In genomic region chr15:64836023-64836536, GRCh38 we compare ENCODE assay signal across 8 cellular contexts. TPM values are rescaled to one million over a fixed set of nuclear protein-coding genes. Genes with fewer than 3 reads are reported as not detected.
DNase-seq lines count a peak whose midpoint lies in the region; ATAC-seq and TF ChIP-seq lines count a peak whose summit lies in the region.

No MANE protein-coding gene starts in this region.

- H2BK12ac ChIP-seq in neuronal stem cell (ENCODE audit: low read length), result no peak overlapping the region

- RAD21 ChIA-PET in HCT116 (lab: Charles Lee; ENCODE audit: low non-redundant PET in 1 of 2, low total read pairs in 2 of 2, uncharacterized antibody in 2 of 2, unreplicated experiment in 2 of 2), result no interaction called here

- H2BK120ac ChIP-seq in neuronal stem cell (ENCODE audit: low read depth, low read length), result no peak overlapping the region

- no peaks in the 10 kb centered on the region for H3K9me2 ChIP-seq in HCT116 (ENCODE audit: insufficient read depth)

- H3K14ac ChIP-seq in neuronal stem cell (ENCODE audit: low read length), result no peak overlapping the region

- peaks cover 15 to 25% of the 10 kb centered on the region in 2 experiments for H3K4me1 ChIP-seq in HCT116 (ENCODE audit: control insufficient read depth in 1 of 2, insufficient read depth in 2 of 2, low read length in 2 of 2)
- peaks cover 2% of the 10 kb centered on the region for H3K4me1 ChIP-seq in RWPE2 (ENCODE audit: insufficient read depth, poor library complexity, severe bottlenecking)
- H3K4me1 ChIP-seq in gastroesophageal sphincter, result peaks cover 0 to 29% (median 0%) of the 10 kb centered on the region in 3 donors
- peaks cover 13 to 17% (median 17%) of the 10 kb centered on the region in 3 donors for H3K4me1 ChIP-seq in skeletal muscle tissue (ENCODE audit: control insufficient read depth in 3 of 3, insufficient read depth in 3 of 3, low read length in 3 of 3)
- H3K4me1 ChIP-seq in neuronal stem cell (ENCODE audit: control insufficient read depth in 2 of 2, insufficient read depth in 1 of 2, low read depth in 1 of 2, low read length in 2 of 2), result peaks cover 2 to 5% of the 10 kb centered on the region in 2 donors

- no peak overlapping the region for H3K18ac ChIP-seq in neuronal stem cell (ENCODE audit: low read length)

- no peaks in the 10 kb centered on the region for H3K27me3 ChIP-seq in HCT116 (ENCODE audit: insufficient read depth, low read length)
- no peaks in the 10 kb centered on the region for H3K27me3 ChIP-seq in RWPE2 (ENCODE audit: insufficient read depth, poor library complexity, severe bottlenecking)
- H3K27me3 ChIP-seq in gastroesophageal sphincter, result no peaks in the 10 kb centered on the region
- no peaks in the 10 kb centered on the region for H3K27me3 ChIP-seq in skeletal muscle tissue (ENCODE audit: control insufficient read depth in 3 of 3, insufficient read depth in 3 of 3, low read length in 3 of 3)
- H3K27me3 ChIP-seq in neuronal stem cell (ENCODE audit: control insufficient read depth in 3 of 3, insufficient read depth in 3 of 3, low read depth in 1 of 3, low read length in 3 of 3), result no peaks in the 10 kb centered on the region

- no peak for TF ChIP-seq EP300 in gastroesophageal sphincter (IDR thresholded peaks at IDR 0.05)

- H3K36me3 ChIP-seq in HCT116 (ENCODE audit: control insufficient read depth in 1 of 2, insufficient read depth in 2 of 2, low read length in 2 of 2) (no peaks in the 10 kb centered on the region), RWPE2 (ENCODE audit: low read depth) (no peaks in the 10 kb centered on the region), gastroesophageal sphincter (no peaks in the 10 kb centered on the region), skeletal muscle tissue (ENCODE audit: control insufficient read depth in 3 of 3, insufficient read depth in 3 of 3, low read length in 3 of 3) (no peaks in the 10 kb centered on the region), neuronal stem cell (replicated peaks in 1 of 2; ENCODE audit: control insufficient read depth in 2 of 2, insufficient read depth in 2 of 2, low read length in 2 of 2) (peaks cover 0 to 3% of the 10 kb centered on the region in 2 donors)

- H4K8ac ChIP-seq in neuronal stem cell (ENCODE audit: low read depth, low read length), result no peak overlapping the region

- 7 to 14% methylated on average over 8 to 14 of the region's 14 CpGs for WGBS in gastroesophageal sphincter (ENCODE audit: low coverage in 1 of 2), 2 donors
- no CpG with 5 or more reads among the region's 14 CpGs for WGBS in neuronal stem cell (ENCODE audit: extremely low coverage in 2 of 2, insufficient read length in 2 of 2, insufficient replicate concordance in 1 of 2), 2 donors
- WGBS in lower leg skin, 2 donors, result 35 to 51% methylated on average over 14 of the region's 14 CpGs

- H2BK15ac ChIP-seq in neuronal stem cell (ENCODE audit: low read length), result no peak overlapping the region

- H3K4me3 ChIP-seq in HCT116 (replicated peaks in 1 of 2; ENCODE audit: low read depth in 1 of 2, low read length in 2 of 2) (peak overlapping the region in 1 of 2 experiments; percentile 28; a peak in 1 of 4 replicates), RWPE2 (ENCODE audit: severe bottlenecking) (no peak overlapping the region), gastroesophageal sphincter (peak overlapping the region in 1 of 2 donors; percentile 37), skeletal muscle tissue (ENCODE audit: low read length in 3 of 3) (peak overlapping the region; percentile 62 to 64 (median 62)), neuronal stem cell (ENCODE audit: low read length in 2 of 2) (no peak overlapping the region), lower leg skin (ENCODE audit: low read depth, poor library complexity, severe bottlenecking) (no peak overlapping the region)

- no peak overlapping the region for H2BK5ac ChIP-seq in neuronal stem cell (ENCODE audit: low read length)

- no peak overlapping the region for H2AK5ac ChIP-seq in neuronal stem cell (ENCODE audit: low read depth, low read length)

- H3K79me2 ChIP-seq in HCT116 (ENCODE audit: insufficient read depth, low read length), result no peaks in the 10 kb centered on the region

- no TSS peak for BruUV-seq in HCT116 (replicated peaks; lab: Mats Ljungman, UMichigan)

- H3K9me3 ChIP-seq in HCT116 (ENCODE audit: control insufficient read depth in 1 of 2, insufficient read depth in 1 of 2, low read depth in 1 of 2, low read length in 2 of 2) (no peaks in the 10 kb centered on the region), RWPE2 (ENCODE audit: severe bottlenecking) (no peaks in the 10 kb centered on the region), gastroesophageal sphincter (no peaks in the 10 kb centered on the region), skeletal muscle tissue (ENCODE audit: control insufficient read depth in 3 of 3, low read length in 3 of 3) (no peaks in the 10 kb centered on the region), neuronal stem cell (replicated peaks in 1 of 2; ENCODE audit: control insufficient read depth in 2 of 2, insufficient read depth in 1 of 2, low read depth in 1 of 2, low read length in 2 of 2) (peaks cover 0 to 7% of the 10 kb centered on the region in 2 donors)

- POLR2A ChIA-PET in HCT116 (lab: Charles Lee), result interaction anchor here (1.0 kb wide), 2 partner anchors 10 to 51 kb away, joined by 4 read pairs; partner anchors contain the start of gene PIF1

- CTCF ChIA-PET in HCT116 (lab: Charles Lee), result interaction anchor here (1.0 to 1.2 kb wide), 3 partner anchors 10 to 26 kb away, joined by 3 to 7 read pairs (median 3); partner anchors contain the start of gene PIF1

- intact Hi-C loops in HCT116 (cut with micrococcal nuclease) (loop anchor here (5.0 kb wide), 1 partner anchor 156 kb away; no protein-coding TSS in a partner anchor), lower leg skin (cut with DNase I; ENCODE audit: low total_unique reads) (no loop called here)

- TF ChIP-seq CTCF in HCT116 (IDR thresholded peaks at IDR 0.05 in 2 of 3, conservative IDR thresholded peaks at IDR 0.05 in 1 of 3; ENCODE audit: borderline replicate concordance in 1 of 3, insufficient read depth in 1 of 3, low read depth in 2 of 3, low read length in 2 of 3) (no peak), RWPE2 (IDR thresholded peaks at IDR 0.05; ENCODE audit: poor library complexity, severe bottlenecking) (peak; percentile 82), gastroesophageal sphincter (IDR thresholded peaks at IDR 0.05) (no peak), lower leg skin (IDR thresholded peaks at IDR 0.05) (no peak)

- H3K4ac ChIP-seq in neuronal stem cell (ENCODE audit: low read length), result no peak overlapping the region

- H4K91ac ChIP-seq in neuronal stem cell (ENCODE audit: low read depth, low read length, poor library complexity), result no peak overlapping the region

- peak overlapping the region; percentile 60 for H3K4me2 ChIP-seq in HCT116 (ENCODE audit: low read length)
- H3K4me2 ChIP-seq in neuronal stem cell (ENCODE audit: insufficient read depth, low read length, poor library complexity, severe bottlenecking), result no peak overlapping the region

- TF ChIP-seq POLR2A in HCT116 (IDR thresholded peaks at IDR 0.05; ENCODE audit: borderline replicate concordance, extremely low read depth, insufficient read depth, insufficient read length), result no peak
- TF ChIP-seq POLR2A in gastroesophageal sphincter (IDR thresholded peaks at IDR 0.05), result no peak
- no peak for TF ChIP-seq POLR2A in lower leg skin (IDR thresholded peaks at IDR 0.05)

- H3K27ac ChIP-seq in HCT116 (ENCODE audit: low read depth, low read length), result peak overlapping the region; percentile 43
- H3K27ac ChIP-seq in RWPE2 (ENCODE audit: poor library complexity, severe bottlenecking), result no peak overlapping the region
- peak overlapping the region; percentile 64 to 83 (median 79) for H3K27ac ChIP-seq in gastroesophageal sphincter
- H3K27ac ChIP-seq in skeletal muscle tissue (ENCODE audit: low read depth, low read length), result peak overlapping the region; percentile 62
- H3K27ac ChIP-seq in neuronal stem cell (replicated peaks; ENCODE audit: low read length), result no peak overlapping the region

- no peak overlapping the region; the same call in 1 of the 2 replicates for H3K9ac ChIP-seq in HCT116 (ENCODE audit: low read length)
- peak overlapping the region; percentile 60 to 77 (median 72) for H3K9ac ChIP-seq in skeletal muscle tissue (ENCODE audit: low read depth in 1 of 3, low read length in 3 of 3)
- H3K9ac ChIP-seq in neuronal stem cell (ENCODE audit: low read depth, low read length, poor library complexity), result no peak overlapping the region

- no peak overlapping the region for H3K23ac ChIP-seq in neuronal stem cell (ENCODE audit: low read depth, low read length, poor library complexity)

- ATAC-seq in HCT116 (peak; percentile 3), RWPE2 (ENCODE audit: low read depth) (no peak), gastroesophageal sphincter (peak; percentile 31)

- no peaks in the 10 kb centered on the region for H3K79me1 ChIP-seq in neuronal stem cell (ENCODE audit: low read depth, low read length)

- DNase-seq in HCT116 (ENCODE audit: low read depth, low spot score), result no peak
- no peak for DNase-seq in RWPE2 (ENCODE audit: low spot score)
- DNase-seq in neuronal stem cell (ENCODE audit: low spot score), result no peak
- DNase-seq in dedifferentiated amniotic fluid mesenchymal stem cell (ENCODE audit: extremely low spot score), result no peak
- no peak for DNase-seq in activated effector memory CD4-positive, alpha-beta T cell treated with anti-CD3 and anti-CD28 coated beads, Interleukin-2, amount 50 U/mL, for 16 hours
- DNase-seq in lower leg skin (ENCODE audit: low spot score in 2 of 2), result no peak

- TF ChIP-seq RAD21 in HCT116 (IDR thresholded peaks at IDR 0.05; ENCODE audit: low read depth), result no peak

- H2AFZ ChIP-seq in HCT116 (ENCODE audit: low read depth, low read length, poor library complexity, severe bottlenecking) (peak overlapping the region; percentile 90), neuronal stem cell (ENCODE audit: low read length) (no peak overlapping the region)

- H4K20me1 ChIP-seq in HCT116 (ENCODE audit: insufficient read depth), result no peaks in the 10 kb centered on the region

TF ChIP-seq in HCT116, 20 proteins besides CTCF, POLR2A, EP300 and RAD21:
- TF ChIP-seq JUND (IDR thresholded peaks at IDR 0.05), result no peak
- peak; percentile 3 for TF ChIP-seq TCF7L2 (IDR thresholded peaks at IDR 0.05; ENCODE audit: borderline replicate concordance, extremely low read depth, insufficient read depth, insufficient read length)
- TF ChIP-seq SIN3A (IDR thresholded peaks at IDR 0.05; ENCODE audit: low read depth), result no peak

RNA-seq across cellular contexts. Expression of gene PLEKHO2, which starts 5.6 kb away (rescaled TPM):
- total RNA-seq in HCT116 (2021; ENCODE audit: unreplicated experiment) (8.0 TPM), gastroesophageal sphincter (10 to 100 TPM; 27.1 to 47.9 (median 43.1) TPM), skeletal muscle tissue (16.7 TPM), lower leg skin (10 to 100 TPM in 1 of 4 donors, 1 to 10 TPM in 3; 5.7 to 15.6 (median 7.3) TPM)
- 6.3 and 7.2 TPM in 2 replicates for polyA plus RNA-seq in HCT116 (2012)
- polyA plus RNA-seq in neuronal stem cell (2013, experiment 1 of 2), result 5.7 TPM
- 6.0 TPM for polyA plus RNA-seq in neuronal stem cell (2013, experiment 2 of 2)

RNA-seq across cellular contexts. Expression of gene PIF1, which starts 10.6 kb away (rescaled TPM):
- total RNA-seq in HCT116 (2021; ENCODE audit: unreplicated experiment) (34.9 TPM), gastroesophageal sphincter (1 to 10 TPM; 1.6 to 3.4 (median 2.3) TPM), skeletal muscle tissue (2.1 TPM), lower leg skin (1 to 10 TPM in 3 of 4 donors, under 1 TPM in 1; 0.25 to 2.5 (median 1.7) TPM)
- 29.2 and 30.6 TPM in 2 replicates for polyA plus RNA-seq in HCT116 (2012)
- polyA plus RNA-seq in neuronal stem cell (2013, experiment 1 of 2), result 38.9 TPM
- 36.9 TPM for polyA plus RNA-seq in neuronal stem cell (2013, experiment 2 of 2)

Comparison
In these comparisons a context has a peak if more than half of its experiments do, and no peak if none do; other contexts are left out.
1. H3K27ac ChIP-seq: peak in HCT116 (single experiment), gastroesophageal sphincter (4 of 4) and skeletal muscle tissue (single experiment); none in RWPE2 (single experiment) and neuronal stem cell (single experiment).
2. H3K4me3 ChIP-seq: peak in skeletal muscle tissue (3 of 3); none in RWPE2 (single experiment), neuronal stem cell (0 of 2) and lower leg skin (single experiment).
3. H3K9ac ChIP-seq: peak in skeletal muscle tissue (3 of 3); none in HCT116 (single experiment) and neuronal stem cell (single experiment).